16 cellular contexts compared by ENCODE assay signal in genomic region chr2:165868211-165868610, GRCh38.
DNase-seq lines count a peak whose midpoint lies in the region; ATAC-seq and TF ChIP-seq lines count a peak whose summit lies in the region.
"Had no signal": no experiment of that assay in that cellular context is flagged by ENCODE, and none has a peak within 500 bp of the region (broad histone marks: within the 10 kb centered on the region; RNA-seq: fewer than 3 reads in every experiment).

No MANE protein-coding gene starts in this region.

- peaks cover 30% of the 10 kb centered on the region for H3K4me1 Mint-ChIP-seq in mesothelial cell of epicardium

- CTCF ChIA-PET in HEK293 (lab: Yijun Ruan, JAX) (interaction anchor here (1.1 kb wide), 1 partner anchor 852 kb away, joined by 3 read pairs; no protein-coding TSS in a partner anchor), GM10248 (lab: Yijun Ruan, JAX) (interaction anchor here (1.4 kb wide), 1 partner anchor 466 kb away, joined by 3 read pairs; no protein-coding TSS in a partner anchor)

- H3K9me3 ChIP-seq in HEK293 (ENCODE audit: control insufficient read depth, insufficient read depth, low read depth, low read length) = no peaks in the 10 kb centered on the region; the same call in 1 of the 2 replicates
- no peaks in the 10 kb centered on the region for H3K9me3 ChIP-seq in adipocyte (ENCODE audit: control insufficient read depth, low read length)
- H3K9me3 ChIP-seq: SJCRH30, vagina had no signal

- peaks cover 6 to 24% of the 10 kb centered on the region in 2 experiments; a peak in 2 of 3 replicates for H3K36me3 ChIP-seq in HEK293 (ENCODE audit: control insufficient read depth in 2 of 2, insufficient read depth in 1 of 2, low read length in 2 of 2)
- no peaks in the 10 kb centered on the region for H3K36me3 ChIP-seq in adipocyte (ENCODE audit: control insufficient read depth, insufficient read depth, low read length, severe bottlenecking)

- DNase-seq in NCI-H2107 treated with DMSO at 0.1 percent for 48 hours (lab: John Stamatoyannopoulos, UW; ENCODE audit: unreplicated experiment) = peak; percentile 47
- DNase-seq in adipocyte (ENCODE audit: low read depth) = peak; percentile 63
- no peak for DNase-seq in mesothelial cell of epicardium (ENCODE audit: low spot score in 2 of 2, unreplicated experiment in 2 of 2)
- no peak for DNase-seq in GM10248 (ENCODE audit: extremely low spot score)
- DNase-seq in D341Med (ENCODE audit: low spot score) = no peak
- no peak for DNase-seq in putamen (ENCODE audit: low spot score)
- DNase-seq: activated naive CD4-positive, alpha-beta T cell; C1 segment of cervical spinal cord; hippocampal formation; SJCRH30; stimulated activated naive CD8-positive, alpha-beta T cell treated with anti-CD3 and anti-CD28 coated beads, Interleukin-15, amount 100 ng/mL, for 72 hours had no signal

- no peaks in the 10 kb centered on the region for H3K27me3 ChIP-seq in adipocyte (replicated peaks; ENCODE audit: control insufficient read depth, insufficient read depth, low read length)
- H3K27me3 ChIP-seq: SJCRH30, vagina had no signal

- no peak overlapping the region for H3K27ac ChIP-seq in HEK293 (ENCODE audit: extremely low read depth, low read depth, low read length)
- H3K27ac ChIP-seq: SJCRH30, vagina, VCaP had no signal

- peak overlapping the region; percentile 16 for H3K27ac Mint-ChIP-seq in mesothelial cell of epicardium
- H3K27ac Mint-ChIP-seq: stimulated activated naive CD8-positive, alpha-beta T cell treated with anti-CD3 and anti-CD28 coated beads, Interleukin-15, amount 100 ng/mL, for 72 hours had no signal

- TF ChIP-seq CTCF in HEK293 (tag by site-specific recombination; IDR thresholded peaks at IDR 0.05) (no peak), mesothelial cell of epicardium (IDR thresholded peaks at IDR 0.05; ENCODE audit: unreplicated experiment) (no peak), GM10248 (IDR thresholded peaks at IDR 0.05; ENCODE audit: control extremely low read depth, extremely low read depth, low read depth, missing control alignments) (no peak)

- H3K4me3 Mint-ChIP-seq in mesothelial cell of epicardium = no peak overlapping the region
- H3K4me3 Mint-ChIP-seq: neural crest cell; stimulated activated naive CD8-positive, alpha-beta T cell treated with anti-CD3 and anti-CD28 coated beads, Interleukin-15, amount 100 ng/mL, for 72 hours had no signal

- H3K36me3 Mint-ChIP-seq in mesothelial cell of epicardium = peaks cover 7% of the 10 kb centered on the region

- POLR2A ChIA-PET in HEK293 (lab: Yijun Ruan, JAX) (no interaction called here), GM10248 (lab: Yijun Ruan, JAX) (no interaction called here)

- no peaks in the 10 kb centered on the region for H3K9me3 Mint-ChIP-seq in mesothelial cell of epicardium
- H3K9me3 Mint-ChIP-seq: neural crest cell; stimulated activated naive CD8-positive, alpha-beta T cell treated with anti-CD3 and anti-CD28 coated beads, Interleukin-15, amount 100 ng/mL, for 72 hours had no signal

- ATAC-seq in GM21528 (IDR thresholded peaks at IDR 0.05; ENCODE audit: low FRiP score, unreplicated experiment) = no peak
- ATAC-seq: stimulated activated naive CD8-positive, alpha-beta T cell treated with anti-CD3 and anti-CD28 coated beads, Interleukin-15, amount 100 ng/mL, for 72 hours had no signal

- H3K4me1 ChIP-seq in HEK293 (ENCODE audit: control insufficient read depth, insufficient read depth, low read length) (peaks cover 7% of the 10 kb centered on the region; the same call in 1 of the 2 replicates), adipocyte (ENCODE audit: control insufficient read depth, insufficient read depth, low read length) (no peaks in the 10 kb centered on the region)
- H3K4me1 ChIP-seq: SJCRH30, vagina had no signal

- H3K4me3 ChIP-seq in HEK293 (ENCODE audit: low read depth, low read length) (no peak overlapping the region), adipocyte (ENCODE audit: low read length) (no peak overlapping the region)
- H3K4me3 ChIP-seq: SJCRH30, vagina had no signal

- no peaks in the 10 kb centered on the region for H3K27me3 Mint-ChIP-seq in mesothelial cell of epicardium (ENCODE audit: low read depth)
- H3K27me3 Mint-ChIP-seq: stimulated activated naive CD8-positive, alpha-beta T cell treated with anti-CD3 and anti-CD28 coated beads, Interleukin-15, amount 100 ng/mL, for 72 hours had no signal

- H3K9ac ChIP-seq in adipocyte (ENCODE audit: low read length) = no peak overlapping the region

TF ChIP-seq in HEK293, 187 proteins besides CTCF, POLR2A, EP300 and RAD21 (continues in another document):
- TF ChIP-seq, protein P1, sequence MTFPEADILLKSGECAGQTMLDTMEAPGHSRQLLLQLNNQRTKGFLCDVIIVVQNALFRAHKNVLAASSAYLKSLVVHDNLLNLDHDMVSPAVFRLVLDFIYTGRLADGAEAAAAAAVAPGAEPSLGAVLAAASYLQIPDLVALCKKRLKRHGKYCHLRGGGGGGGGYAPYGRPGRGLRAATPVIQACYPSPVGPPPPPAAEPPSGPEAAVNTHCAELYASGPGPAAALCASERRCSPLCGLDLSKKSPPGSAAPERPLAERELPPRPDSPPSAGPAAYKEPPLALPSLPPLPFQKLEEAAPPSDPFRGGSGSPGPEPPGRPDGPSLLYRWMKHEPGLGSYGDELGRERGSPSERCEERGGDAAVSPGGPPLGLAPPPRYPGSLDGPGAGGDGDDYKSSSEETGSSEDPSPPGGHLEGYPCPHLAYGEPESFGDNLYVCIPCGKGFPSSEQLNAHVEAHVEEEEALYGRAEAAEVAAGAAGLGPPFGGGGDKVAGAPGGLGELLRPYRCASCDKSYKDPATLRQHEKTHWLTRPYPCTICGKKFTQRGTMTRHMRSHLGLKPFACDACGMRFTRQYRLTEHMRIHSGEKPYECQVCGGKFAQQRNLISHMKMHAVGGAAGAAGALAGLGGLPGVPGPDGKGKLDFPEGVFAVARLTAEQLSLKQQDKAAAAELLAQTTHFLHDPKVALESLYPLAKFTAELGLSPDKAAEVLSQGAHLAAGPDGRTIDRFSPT (tag by site-specific recombination; IDR thresholded peaks at IDR 0.05) = no peak
- TF ChIP-seq MZF1 (tag by site-specific recombination; IDR thresholded peaks at IDR 0.05; ENCODE audit: borderline replicate concordance) (peak; percentile 89; the same call in 1 of the 2 replicates), KLF8 (tag by site-specific recombination; IDR thresholded peaks at IDR 0.05) (0 out of 2 replicates have a peak, but pooled peaks have one; percentile 22), SP2 (tag by site-specific recombination; IDR thresholded peaks at IDR 0.05) (no peak), ZNF610 (tag by site-specific recombination; IDR thresholded peaks at IDR 0.05; ENCODE audit: borderline replicate concordance) (no peak), ZNF571 (tag by site-specific recombination; IDR thresholded peaks at IDR 0.05) (no peak), ZNF776 (tag by site-specific recombination; IDR thresholded peaks at IDR 0.05; ENCODE audit: borderline replicate concordance) (no peak), FEZF1 (tag by site-specific recombination; IDR thresholded peaks at IDR 0.05) (peak; percentile 62), ZFHX2 (tag by site-specific recombination; conservative IDR thresholded peaks at IDR 0.05) (no peak), ZNF843 (tag by site-specific recombination; IDR thresholded peaks at IDR 0.05) (peak; percentile 58; the same call in 1 of the 2 replicates), ZNF658 (tag by site-specific recombination; IDR thresholded peaks at IDR 0.05) (no peak), WT1 (tag by site-specific recombination; IDR thresholded peaks at IDR 0.05) (peak; percentile 94), ZNF37A (tag by site-specific recombination; IDR thresholded peaks at IDR 0.05) (no peak), ZSCAN23 (tag by site-specific recombination; IDR thresholded peaks at IDR 0.05) (no peak)
- TF ChIP-seq, protein P2, sequence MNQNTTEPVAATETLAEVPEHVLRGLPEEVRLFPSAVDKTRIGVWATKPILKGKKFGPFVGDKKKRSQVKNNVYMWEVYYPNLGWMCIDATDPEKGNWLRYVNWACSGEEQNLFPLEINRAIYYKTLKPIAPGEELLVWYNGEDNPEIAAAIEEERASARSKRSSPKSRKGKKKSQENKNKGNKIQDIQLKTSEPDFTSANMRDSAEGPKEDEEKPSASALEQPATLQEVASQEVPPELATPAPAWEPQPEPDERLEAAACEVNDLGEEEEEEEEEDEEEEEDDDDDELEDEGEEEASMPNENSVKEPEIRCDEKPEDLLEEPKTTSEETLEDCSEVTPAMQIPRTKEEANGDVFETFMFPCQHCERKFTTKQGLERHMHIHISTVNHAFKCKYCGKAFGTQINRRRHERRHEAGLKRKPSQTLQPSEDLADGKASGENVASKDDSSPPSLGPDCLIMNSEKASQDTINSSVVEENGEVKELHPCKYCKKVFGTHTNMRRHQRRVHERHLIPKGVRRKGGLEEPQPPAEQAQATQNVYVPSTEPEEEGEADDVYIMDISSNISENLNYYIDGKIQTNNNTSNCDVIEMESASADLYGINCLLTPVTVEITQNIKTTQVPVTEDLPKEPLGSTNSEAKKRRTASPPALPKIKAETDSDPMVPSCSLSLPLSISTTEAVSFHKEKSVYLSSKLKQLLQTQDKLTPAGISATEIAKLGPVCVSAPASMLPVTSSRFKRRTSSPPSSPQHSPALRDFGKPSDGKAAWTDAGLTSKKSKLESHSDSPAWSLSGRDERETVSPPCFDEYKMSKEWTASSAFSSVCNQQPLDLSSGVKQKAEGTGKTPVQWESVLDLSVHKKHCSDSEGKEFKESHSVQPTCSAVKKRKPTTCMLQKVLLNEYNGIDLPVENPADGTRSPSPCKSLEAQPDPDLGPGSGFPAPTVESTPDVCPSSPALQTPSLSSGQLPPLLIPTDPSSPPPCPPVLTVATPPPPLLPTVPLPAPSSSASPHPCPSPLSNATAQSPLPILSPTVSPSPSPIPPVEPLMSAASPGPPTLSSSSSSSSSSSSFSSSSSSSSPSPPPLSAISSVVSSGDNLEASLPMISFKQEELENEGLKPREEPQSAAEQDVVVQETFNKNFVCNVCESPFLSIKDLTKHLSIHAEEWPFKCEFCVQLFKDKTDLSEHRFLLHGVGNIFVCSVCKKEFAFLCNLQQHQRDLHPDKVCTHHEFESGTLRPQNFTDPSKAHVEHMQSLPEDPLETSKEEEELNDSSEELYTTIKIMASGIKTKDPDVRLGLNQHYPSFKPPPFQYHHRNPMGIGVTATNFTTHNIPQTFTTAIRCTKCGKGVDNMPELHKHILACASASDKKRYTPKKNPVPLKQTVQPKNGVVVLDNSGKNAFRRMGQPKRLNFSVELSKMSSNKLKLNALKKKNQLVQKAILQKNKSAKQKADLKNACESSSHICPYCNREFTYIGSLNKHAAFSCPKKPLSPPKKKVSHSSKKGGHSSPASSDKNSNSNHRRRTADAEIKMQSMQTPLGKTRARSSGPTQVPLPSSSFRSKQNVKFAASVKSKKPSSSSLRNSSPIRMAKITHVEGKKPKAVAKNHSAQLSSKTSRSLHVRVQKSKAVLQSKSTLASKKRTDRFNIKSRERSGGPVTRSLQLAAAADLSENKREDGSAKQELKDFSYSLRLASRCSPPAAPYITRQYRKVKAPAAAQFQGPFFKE (tag by site-specific recombination; IDR thresholded peaks at IDR 0.05; ENCODE audit: borderline replicate concordance) = no peak

Comparison
In these comparisons a context has a peak if more than half of its experiments do, and no peak if none do; other contexts are left out.
1. DNase-seq: peak in NCI-H2107 treated with DMSO at 0.1 percent for 48 hours (single experiment) and adipocyte (single experiment); none in mesothelial cell of epicardium (0 of 2), GM10248 (single experiment), D341Med (single experiment) and putamen (single experiment).